ENCODE assay signal across 20 cellular contexts in the genomic region with DNA sequence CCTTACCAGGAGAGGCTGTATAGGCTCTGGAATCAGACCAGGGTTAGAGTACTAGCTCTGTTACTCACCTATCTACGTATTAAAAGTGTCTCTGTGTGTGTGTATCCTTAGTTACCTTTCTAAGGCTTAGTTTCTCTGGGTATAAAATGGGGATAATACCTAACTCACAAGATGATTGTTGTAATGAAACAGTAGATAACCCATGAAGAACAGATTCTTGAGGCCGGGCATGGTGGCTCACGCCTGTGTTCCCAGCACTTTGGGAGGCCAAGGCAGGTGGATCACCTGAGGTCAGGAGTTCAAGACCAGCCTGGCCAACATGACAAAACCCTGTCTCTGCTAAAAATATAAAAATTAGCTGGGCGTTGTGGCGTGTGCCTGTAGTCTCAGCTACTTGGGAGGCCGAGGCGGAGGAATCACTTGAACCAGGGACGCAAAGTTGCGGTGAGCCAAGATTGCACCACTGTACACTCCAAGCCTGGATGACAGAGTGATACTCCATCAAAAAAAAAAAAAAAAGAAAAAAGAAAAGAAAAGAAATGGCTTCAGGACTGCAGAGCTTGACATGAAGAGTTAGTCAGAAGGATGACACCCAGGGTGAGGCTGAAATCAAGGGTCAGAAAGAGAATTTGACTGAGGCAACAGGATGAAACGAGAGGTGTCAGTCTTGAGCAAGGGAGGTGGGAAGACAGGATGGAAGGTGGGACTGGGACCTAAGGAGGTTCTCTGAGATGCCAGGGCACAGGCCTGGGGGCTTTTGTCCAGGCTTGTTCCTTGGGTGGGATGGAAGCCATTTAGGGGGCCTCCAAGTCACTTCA.
"Had no signal": no experiment of that assay in that cellular context is flagged by ENCODE, and none has a peak within 500 bp of the region (broad histone marks: within the 10 kb centered on the region; RNA-seq: fewer than 3 reads in every experiment).

No MANE protein-coding gene starts in this region.

- H3K27ac ChIP-seq: left lung, neutrophil, pancreas, testis, upper lobe of right lung, WERI-Rb-1 had no signal

- DNase-seq: activated CD4-positive, alpha-beta T cell treated with anti-CD3 and anti-CD28 coated beads for 1 hour; activated CD8-positive, alpha-beta memory T cell treated with anti-CD3 and anti-CD28 coated beads for 24 hours; activated CD8-positive, alpha-beta memory T cell treated with anti-CD3 and anti-CD28 coated beads, Interleukin-2, amount 50 U/mL, for 48 hours; activated effector memory CD4-positive, alpha-beta T cell treated with anti-CD3 and anti-CD28 coated beads, Interleukin-2, amount 50 U/mL, for 16 hours; activated T-cell treated with anti-CD3 and anti-CD28 coated beads, Interleukin-2, amount 50 U/mL, for 72 hours; effector CD4-positive, alpha-beta T cell; foreskin melanocyte; kidney; natural killer cell; right lobe of liver; small intestine; stimulated activated CD4-positive, alpha-beta T cell treated with anti-CD3 and anti-CD28 coated beads, Interleukin-4, amount 100 ng/mL, for 1 hour; stimulated activated naive CD8-positive, alpha-beta T cell treated with anti-CD3 and anti-CD28 coated beads, Interleukin-15, amount 100 ng/mL, for 72 hours; T-helper 17 cell; WERI-Rb-1 had no signal

- H3K27me3 ChIP-seq: left lung, neutrophil, pancreas, right lobe of liver, testis, upper lobe of right lung had no signal

- H3K4me3 ChIP-seq: left lung, pancreas, right lobe of liver, testis, upper lobe of right lung had no signal

- H3K9me3 ChIP-seq: left lung, neutrophil, pancreas, right lobe of liver, testis, upper lobe of right lung had no signal

- H3K36me3 ChIP-seq: left lung, neutrophil, pancreas, right lobe of liver, upper lobe of right lung, WERI-Rb-1 had no signal

- H3K4me1 ChIP-seq: left lung, pancreas, right lobe of liver, upper lobe of right lung had no signal

- ATAC-seq: activated T-cell treated with anti-CD3 and anti-CD28 coated beads, Interleukin-2, amount 50 U/mL, for 72 hours; natural killer cell; stimulated activated naive CD8-positive, alpha-beta T cell treated with anti-CD3 and anti-CD28 coated beads, Interleukin-15, amount 100 ng/mL, for 72 hours; T-helper 17 cell had no signal
